ENCODE assay signal across 8 cellular contexts in the genomic region with DNA sequence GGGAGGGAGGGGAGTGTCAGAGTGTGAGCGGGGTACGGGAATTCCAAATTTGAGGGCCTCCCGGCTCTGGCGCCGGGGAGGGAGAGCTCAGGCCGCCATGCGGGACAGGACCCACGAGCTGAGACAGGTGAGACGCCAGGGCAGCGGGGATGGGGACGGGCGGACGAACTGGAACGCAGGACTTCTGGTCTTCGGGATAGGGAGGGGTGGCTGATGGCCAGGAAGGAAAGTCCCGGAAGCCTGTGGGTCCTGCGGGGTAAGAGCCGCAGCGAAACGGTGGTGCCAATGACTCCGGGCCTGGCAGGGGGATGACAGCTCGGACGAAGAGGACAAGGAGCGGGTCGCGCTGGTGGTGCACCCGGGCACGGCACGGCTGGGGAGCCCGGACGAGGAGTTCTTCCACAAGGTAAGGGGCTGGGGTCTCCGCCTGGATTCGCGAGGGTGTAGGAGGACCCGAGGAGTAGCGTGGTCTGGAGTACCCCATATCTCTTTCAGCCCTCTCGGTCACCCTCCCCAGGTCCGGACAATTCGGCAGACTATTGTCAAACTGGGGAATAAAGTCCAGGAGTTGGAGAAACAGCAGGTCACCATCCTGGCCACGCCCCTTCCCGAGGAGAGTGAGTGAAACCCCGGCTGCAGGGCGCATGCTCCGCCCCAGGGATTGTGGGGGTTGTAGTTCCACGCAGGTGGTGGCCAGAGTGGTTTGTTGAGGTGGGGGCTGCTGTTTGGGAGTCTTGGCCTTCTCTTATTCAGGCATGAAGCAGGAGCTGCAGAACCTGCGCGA. TPM values are rescaled to one million over a fixed set of nuclear protein-coding genes. Genes with fewer than 3 reads are reported as not detected.
DNase-seq lines count a peak whose midpoint lies in the region; ATAC-seq and TF ChIP-seq lines count a peak whose summit lies in the region.

No MANE protein-coding gene starts in this region.

- H3K27me3 ChIP-seq in HUES64 (ENCODE audit: insufficient read depth, low read length) (no peaks in the 10 kb centered on the region), OCI-LY3 (ENCODE audit: low read depth, low read length) (no peaks in the 10 kb centered on the region), mucosa of stomach (ENCODE audit: control insufficient read depth, insufficient read depth, low read length) (no peaks in the 10 kb centered on the region)

- H3K4me2 ChIP-seq in OCI-LY3 (ENCODE audit: low read length), result peak overlapping the region; percentile 73

- ATAC-seq in GM21367 (IDR thresholded peaks at IDR 0.05; ENCODE audit: unreplicated experiment), result peak; percentile 29

- DNase-seq in COR-L47 (lab: John Stamatoyannopoulos, UW) (peak; percentile 72), activated T-cell treated with anti-CD3 and anti-CD28 coated beads for 48 hours (ENCODE audit: low read depth) (peak; percentile 84), erythroblast (lab: John Stamatoyannopoulos, UW) (peak; percentile 88 to 93)
- peak; percentile 79 to 81 for DNase-seq in stimulated activated CD8-positive, alpha-beta memory T cell treated with anti-CD3 and anti-CD28 coated beads, Interleukin-4, amount 100 ng/mL, for 4 hours (ENCODE audit: low read depth in 2 of 2, low spot score in 1 of 2)

- H3K36me3 ChIP-seq in HUES64 (ENCODE audit: insufficient read depth, low read length) (no peaks in the 10 kb centered on the region), OCI-LY3 (replicated peaks; ENCODE audit: low read depth, low read length) (no peaks in the 10 kb centered on the region), mucosa of stomach (ENCODE audit: control insufficient read depth, insufficient read depth, low read length) (peaks cover 6% of the 10 kb centered on the region)

- peak overlapping the region; percentile 33; the same call in 1 of the 2 replicates for H2AFZ ChIP-seq in OCI-LY3 (ENCODE audit: low read depth, low read length)

- WGBS in HUES64, result 1% methylated on average over 47 of the region's 47 CpGs

- no peaks in the 10 kb centered on the region for H3K4me1 ChIP-seq in HUES64 (ENCODE audit: insufficient read depth, low read length)
- H3K4me1 ChIP-seq in OCI-LY3 (ENCODE audit: low read length), result peaks cover 15% of the 10 kb centered on the region
- H3K4me1 ChIP-seq in mucosa of stomach (ENCODE audit: control insufficient read depth, insufficient read depth, low read length), result peaks cover 21% of the 10 kb centered on the region

- 0 out of 2 replicates have a peak, but pooled peaks cover 4% of the 10 kb centered on the region for H4K20me1 ChIP-seq in OCI-LY3 (ENCODE audit: insufficient read depth, low read length)

- H3K9me3 ChIP-seq in HUES64 (ENCODE audit: insufficient read depth, low read depth, low read length) (no peaks in the 10 kb centered on the region), OCI-LY3 (ENCODE audit: insufficient read depth, low read length) (no peaks in the 10 kb centered on the region), mucosa of stomach (ENCODE audit: control insufficient read depth, low read length) (no peaks in the 10 kb centered on the region)

- H3K9ac ChIP-seq in HUES64 (ENCODE audit: low read depth, low read length), result peak overlapping the region; percentile 37
- peak overlapping the region; percentile 73 for H3K9ac ChIP-seq in OCI-LY3 (ENCODE audit: low read length)
- H3K9ac ChIP-seq in mucosa of stomach (ENCODE audit: low read length), result peak overlapping the region; percentile 96

- peak; percentile 56 for TF ChIP-seq POLR2A in erythroblast (IDR thresholded peaks at IDR 0.05; ENCODE audit: low read length)

- H3K27ac ChIP-seq in HUES64 (ENCODE audit: low read depth, low read length) (no peak overlapping the region), OCI-LY3 (ENCODE audit: low read length) (peak overlapping the region; percentile 35)

- TF ChIP-seq CTCF in OCI-LY3 (IDR thresholded peaks at IDR 0.05; ENCODE audit: low read depth, low read length), result no peak

- no peaks in the 10 kb centered on the region; the same call in 1 of the 2 replicates for H3K79me2 ChIP-seq in OCI-LY3 (ENCODE audit: low read length)

- H3K4me3 ChIP-seq in HUES64 (ENCODE audit: low read length) (peak overlapping the region; percentile 95), OCI-LY3 (ENCODE audit: low read length) (peak overlapping the region; percentile 92), mucosa of stomach (ENCODE audit: low read length) (peak overlapping the region; percentile 100)

RNA-seq across cellular contexts. Expression of a gene that starts 0.5 kb away (rescaled TPM):
- polyA plus RNA-seq in HUES64 (2013, experiment 1 of 2), result 19.7 TPM
- 23.0 TPM for polyA plus RNA-seq in HUES64 (2013, experiment 2 of 2)

RNA-seq across cellular contexts. Expression of a gene that starts 23.5 kb away (rescaled TPM):
- 3.3 TPM for polyA plus RNA-seq in HUES64 (2013, experiment 1 of 2)
- 5.5 TPM for polyA plus RNA-seq in HUES64 (2013, experiment 2 of 2)

RNA-seq across cellular contexts. Expression of a gene that starts 40.1 kb away (rescaled TPM):
- polyA plus RNA-seq in HUES64 (2013, experiment 1 of 2), result 12.8 TPM
- polyA plus RNA-seq in HUES64 (2013, experiment 2 of 2), result 8.7 TPM

RNA-seq across cellular contexts. Expression of a gene that starts 40.3 kb away (rescaled TPM):
- 10.2 TPM for polyA plus RNA-seq in HUES64 (2013, experiment 1 of 2)
- 12.4 TPM for polyA plus RNA-seq in HUES64 (2013, experiment 2 of 2)

RNA-seq across cellular contexts. Expression of a gene that starts 48.9 kb away (rescaled TPM):
- polyA plus RNA-seq in HUES64 (2013, experiment 1 of 2), result 2.0 TPM
- 1.5 TPM for polyA plus RNA-seq in HUES64 (2013, experiment 2 of 2)

Comparison
In these comparisons a context has a peak if more than half of its experiments do, and no peak if none do; other contexts are left out.
1. H3K9ac ChIP-seq: peak in every context shown above with its lines; median percentile 96 in mucosa of stomach; 73 in OCI-LY3; 37 in HUES64.